Comparison of ENCODE assay signal across 8 cellular contexts in the genomic region with DNA sequence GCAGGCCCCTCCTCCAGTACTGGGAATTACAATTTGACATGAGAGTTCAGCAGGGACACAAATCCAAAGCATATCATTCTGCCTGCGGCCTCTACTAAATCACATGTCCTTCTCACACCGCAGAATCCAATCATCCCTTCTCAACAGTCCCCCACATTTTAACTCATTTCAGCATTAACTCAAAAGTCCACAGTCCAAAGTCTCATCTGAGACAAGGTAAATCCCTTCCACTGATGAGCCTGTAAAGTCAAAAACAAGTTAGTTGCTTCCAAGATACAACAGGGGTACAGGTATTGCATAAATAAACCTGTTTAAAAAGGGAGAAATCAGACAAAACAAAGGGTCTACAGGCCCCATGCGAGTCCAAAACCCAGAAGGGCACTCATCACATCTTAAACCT.
"Had no signal": no experiment of that assay in that cellular context is flagged by ENCODE, and none has a peak within 500 bp of the region (broad histone marks: within the 10 kb centered on the region; RNA-seq: fewer than 3 reads in every experiment).

No MANE protein-coding gene starts in this region.

- DNase-seq: GDM1, GF-D8 had no signal

- ATAC-seq: GM12878 had no signal

- FAIRE-seq: G401.6, GM12878, GM12891, GM12892, GM18507, GM19239 had no signal

- H3K4me3 ChIP-seq: GM12878 had no signal
